In the genomic region with DNA sequence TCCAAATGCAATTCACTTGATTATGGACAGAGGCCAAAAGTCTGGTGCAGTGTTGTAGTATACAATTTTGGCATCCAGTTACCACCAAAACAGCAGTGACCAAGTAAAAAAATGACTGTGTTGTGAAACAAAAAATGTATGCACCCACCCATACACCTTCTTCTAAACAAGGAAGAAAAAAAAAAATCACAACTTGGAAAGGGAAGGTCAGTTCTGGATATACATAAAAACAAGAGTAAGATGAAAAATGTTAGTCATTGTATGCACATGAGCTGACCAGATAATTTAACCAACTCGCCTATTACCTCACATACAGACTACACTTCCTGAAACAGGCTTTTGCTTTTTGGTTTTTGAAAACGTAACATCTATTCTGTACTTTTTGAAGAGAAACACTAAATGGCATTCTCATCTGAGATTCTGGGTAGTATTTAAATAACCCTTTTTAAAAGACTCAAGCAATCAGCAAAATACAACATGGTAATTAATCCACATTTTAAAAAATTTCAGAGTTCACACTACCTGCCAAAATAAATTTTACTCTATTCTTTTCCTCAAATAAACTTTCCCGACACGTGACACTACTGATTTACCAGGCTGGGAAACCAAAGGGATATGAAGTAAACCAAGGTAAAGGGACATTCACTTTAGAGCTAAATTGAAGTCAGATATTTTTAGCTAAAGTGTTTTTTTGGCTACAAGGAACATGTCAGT, we compare ENCODE assay signal across 9 cellular contexts. TPM values are rescaled to one million over a fixed set of nuclear protein-coding genes. Genes with fewer than 3 reads are reported as not detected.
A peak's percentile ranks its signal among the peaks of the same experiment; 100 is the strongest.
DNase-seq lines count a peak whose midpoint lies in the region; ATAC-seq and TF ChIP-seq lines count a peak whose summit lies in the region.
"Had no signal": no experiment of that assay in that cellular context is flagged by ENCODE, and none has a peak within 500 bp of the region (broad histone marks: within the 10 kb centered on the region; RNA-seq: fewer than 3 reads in every experiment).

No MANE protein-coding gene starts in this region.

- H3K27ac Mint-ChIP-seq in endothelial cell (ENCODE audit: unreplicated experiment): no peak overlapping the region

- in situ Hi-C loops in Panc1 (cut with HindIII; ENCODE audit: low pct_unique_long_range_greater_than_20kb, low sequenced_read_pairs): no loop called here
- in situ Hi-C loops in gastrocnemius medialis (cut with MboI; ENCODE audit: low sequenced_read_pairs in 4 of 4): no loop called here

- H3K36me3 Mint-ChIP-seq in endothelial cell (ENCODE audit: low read depth, unreplicated experiment): peaks cover 5% of the 10 kb centered on the region

- BruUV-seq in Panc1 (replicated peaks; lab: Mats Ljungman, UMichigan): no TSS peak

- peak overlapping the region; percentile 82; the same call in 1 of the 2 replicates for H3K27ac ChIP-seq in Panc1 (ENCODE audit: low read length)
- peak overlapping the region; percentile 86 to 96 (median 92) for H3K27ac ChIP-seq in gastrocnemius medialis
- H3K27ac ChIP-seq: C4-2B had no signal

- peak overlapping the region; percentile 81 for H3K4me3 Mint-ChIP-seq in endothelial cell (ENCODE audit: unreplicated experiment)

- H3K27me3 ChIP-seq in Panc1 (ENCODE audit: control insufficient read depth, insufficient read depth, low read length) (no peaks in the 10 kb centered on the region), gastrocnemius medialis (no peaks in the 10 kb centered on the region)

- no peak for TF ChIP-seq CTCF in Panc1 (IDR thresholded peaks at IDR 0.05)
- no peak for TF ChIP-seq CTCF in endothelial cell (IDR thresholded peaks at IDR 0.05; ENCODE audit: unreplicated experiment)
- no peak for TF ChIP-seq CTCF in gastrocnemius medialis (IDR thresholded peaks at IDR 0.05 in 4 of 5, conservative IDR thresholded peaks at IDR 0.05 in 1 of 5)

- DNase-seq in NCI-H2029 treated with DMSO at 0.1 percent for 48 hours (lab: John Stamatoyannopoulos, UW) (peak; percentile 94), NCI-H2029 (lab: John Stamatoyannopoulos, UW) (no peak), Panc1 (ENCODE audit: low read depth, low spot score) (no peak), endothelial cell (ENCODE audit: low spot score) (no peak), gastrocnemius medialis (no peak), left lobe of liver (ENCODE audit: low spot score) (no peak), HuH-7 (ENCODE audit: low spot score) (no peak), NCI-H2171 treated with DMSO at 0.1 percent for 48 hours (lab: John Stamatoyannopoulos, UW) (no peak)

- ATAC-seq in Panc1: no peak
- no peak for ATAC-seq in gastrocnemius medialis
- no peak for ATAC-seq in left lobe of liver

- H3K4me3 ChIP-seq in Panc1 (ENCODE audit: low read depth in 2 of 2, low read length in 2 of 2) (peak overlapping the region; percentile 77 to 97), gastrocnemius medialis (peak overlapping the region in 2 of 4 donors; percentile 78 to 84)

- peaks cover 32% of the 10 kb centered on the region for H3K4me1 Mint-ChIP-seq in endothelial cell (ENCODE audit: unreplicated experiment)

- no peaks in the 10 kb centered on the region; the same call in 1 of the 2 replicates for H3K36me3 ChIP-seq in Panc1 (ENCODE audit: control insufficient read depth, insufficient read depth, low read length)
- H3K36me3 ChIP-seq in gastrocnemius medialis: no peaks in the 10 kb centered on the region

- H3K9me3 Mint-ChIP-seq in endothelial cell (ENCODE audit: unreplicated experiment): no peaks in the 10 kb centered on the region

- intact Hi-C loops in Panc1 (cut with micrococcal nuclease; ENCODE audit: unreplicated experiment) (no loop called here), gastrocnemius medialis (cut with DNase I; ENCODE audit: low total_unique reads) (loop anchor here (5.0 kb wide), 1 partner anchor 76 kb away; no protein-coding TSS in a partner anchor)

- no peak for TF ChIP-seq POLR2A in gastrocnemius medialis (IDR thresholded peaks at IDR 0.05)

- peaks cover 17% of the 10 kb centered on the region for H3K4me1 ChIP-seq in Panc1 (ENCODE audit: control insufficient read depth, insufficient read depth, low read length)
- peaks cover 15 to 22% of the 10 kb centered on the region in 2 donors for H3K4me1 ChIP-seq in gastrocnemius medialis

- POLR2A ChIA-PET in Panc1 (lab: Charles Lee): interaction anchor here (0.6 kb wide), 2 partner anchors 22 to 25 kb away, joined by 6 to 9 read pairs; no protein-coding TSS in a partner anchor

- CTCF ChIA-PET in Panc1 (lab: Charles Lee): no interaction called here

- H3K9me3 ChIP-seq in Panc1 (ENCODE audit: control insufficient read depth, insufficient read depth, low read depth, low read length) (no peaks in the 10 kb centered on the region), gastrocnemius medialis (no peaks in the 10 kb centered on the region)

- peaks cover 7% of the 10 kb centered on the region for H3K27me3 Mint-ChIP-seq in endothelial cell (ENCODE audit: unreplicated experiment)

RNA-seq across cellular contexts. Expression of a gene that starts 2.2 kb away (rescaled TPM):
- total RNA-seq in Panc1 (2021; ENCODE audit: unreplicated experiment) (8.8 TPM), endothelial cell (ENCODE audit: unreplicated experiment) (51.0 TPM), gastrocnemius medialis (10 to 100 TPM; 17.2 to 40.9 (median 22.0) TPM), left lobe of liver (3.7 TPM)
- polyA plus RNA-seq in Panc1 (2012; ENCODE audit: insufficient read length): 3.8 TPM
